ENCODE assay signal across 8 cellular contexts in the genomic region with DNA sequence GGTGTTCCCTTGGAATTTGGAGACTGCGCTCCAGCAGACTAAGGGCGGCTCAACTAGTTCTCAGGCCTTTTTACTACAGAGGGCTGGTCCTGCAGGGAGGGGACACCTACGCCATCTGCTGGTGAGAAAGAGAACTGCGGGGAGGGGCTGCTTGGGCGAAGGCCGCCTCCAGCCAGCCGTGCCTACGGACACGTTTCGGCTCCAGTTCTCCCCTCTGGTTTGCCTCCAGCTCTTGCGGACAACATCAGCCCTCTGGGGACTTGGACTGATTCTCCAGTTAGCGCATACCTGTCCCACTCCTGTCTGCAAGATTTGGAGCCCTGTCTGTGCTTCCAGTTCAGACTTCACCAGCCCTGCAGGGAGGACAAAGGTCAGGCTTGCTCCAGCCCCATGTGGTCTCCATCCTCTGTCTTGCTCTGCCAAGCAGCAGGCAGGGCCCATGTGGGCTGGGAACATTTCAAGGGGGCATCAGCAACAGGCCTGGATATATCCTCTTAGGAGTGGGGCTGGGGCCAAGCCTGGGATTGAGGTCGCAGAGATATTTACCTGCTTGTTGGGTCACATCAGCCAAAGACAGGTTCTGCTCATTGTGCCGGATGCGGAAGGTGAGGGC. TPM values are rescaled to one million over a fixed set of nuclear protein-coding genes. Genes with fewer than 3 reads are reported as not detected.
A peak's percentile ranks its signal among the peaks of the same experiment; 100 is the strongest.
DNase-seq lines count a peak whose midpoint lies in the region; ATAC-seq and TF ChIP-seq lines count a peak whose summit lies in the region.

No MANE protein-coding gene starts in this region.

- intact Hi-C loops in thyroid gland (cut with DNase I): loop anchor here (5.0 kb wide), 2 partner anchors 142 to 242 kb away; no protein-coding TSS in a partner anchor

- H3K27ac ChIP-seq in thyroid gland: no peak overlapping the region

- 24 to 32% methylated on average over 11 to 15 of the region's 15 CpGs for WGBS in thyroid gland, 2 donors

- no peak overlapping the region for H3K4me3 ChIP-seq in thyroid gland (replicated peaks in 1 of 3)

- H3K27me3 ChIP-seq in thyroid gland: no peaks in the 10 kb centered on the region

- peak in 1 of 2 donors; percentile 6 for TF ChIP-seq POLR2A in thyroid gland (IDR thresholded peaks at IDR 0.05)

- H3K36me3 ChIP-seq in thyroid gland: no peaks in the 10 kb centered on the region

- TF ChIP-seq CTCF in omental fat pad (IDR thresholded peaks at IDR 0.05): peak in 2 of 3 donors; percentile 71 to 97
- peak; percentile 89 to 100 (median 98) for TF ChIP-seq CTCF in thyroid gland (IDR thresholded peaks at IDR 0.05)

- H3K4me1 ChIP-seq in thyroid gland: peaks cover 4 to 10% of the 10 kb centered on the region in 2 donors

- peak; percentile 75 for DNase-seq in COLO668 (lab: John Stamatoyannopoulos, UW; ENCODE audit: unreplicated experiment)
- DNase-seq in LoVo (ENCODE audit: low spot score): peak; percentile 78
- peak; percentile 44 for DNase-seq in SHP77 treated with DMSO at 0.1 percent for 48 hours (lab: John Stamatoyannopoulos, UW)
- peak; percentile 77 for DNase-seq in activated T-helper 9 cell treated with anti-CD3 and anti-CD28 coated beads, Interleukin-2, amount 50 U/mL, for 16 hours (ENCODE audit: low read depth)
- peak; percentile 60 for DNase-seq in foreskin melanocyte
- peak; percentile 95 for DNase-seq in omental fat pad (ENCODE audit: low spot score)
- peak; percentile 86 to 88 for DNase-seq in thyroid gland

- peak; percentile 52 for ATAC-seq in GM21447 (IDR thresholded peaks at IDR 0.05; ENCODE audit: unreplicated experiment)
- peak; percentile 71 for ATAC-seq in omental fat pad (ENCODE audit: low FRiP score)

- no peaks in the 10 kb centered on the region for H3K9me3 ChIP-seq in thyroid gland

RNA-seq across cellular contexts. Expression of a gene that starts 10.3 kb away (rescaled TPM):
- total RNA-seq in omental fat pad (1 to 10 TPM in 1 of 4 donors, under 1 TPM in 1, not detected in 2; 0.12 to 1.0 TPM), thyroid gland (1 to 10 TPM in 3 of 4 donors, not detected in 1; 1.9 to 4.6 (median 4.4) TPM)

RNA-seq across cellular contexts. Expression of a gene that starts 19.7 kb away (rescaled TPM):
- total RNA-seq in omental fat pad (10 to 100 TPM; 27.5 to 56.6 (median 46.8) TPM), thyroid gland (100 to 1,000 TPM in 3 of 4 donors, 10 to 100 TPM in 1; 79.0 to 127 (median 116) TPM)

RNA-seq across cellular contexts. Expression of a gene that starts 33.7 kb away (rescaled TPM):
- total RNA-seq in omental fat pad: not detected
- not detected for total RNA-seq in thyroid gland

RNA-seq across cellular contexts. Expression of a gene that starts 45.1 kb away (rescaled TPM):
- total RNA-seq in omental fat pad (10 to 100 TPM; 26.9 to 74.0 (median 50.3) TPM), thyroid gland (10 to 100 TPM; 21.0 to 72.4 (median 34.8) TPM)

RNA-seq across cellular contexts. Expression of a gene that starts 45.8 kb away (rescaled TPM):
- total RNA-seq in omental fat pad: not detected
- not detected for total RNA-seq in thyroid gland

Comparison
In these comparisons a context has a peak if more than half of its experiments do, and no peak if none do; other contexts are left out.
1. DNase-seq: peak in every context shown above with its lines; median percentile 95 in omental fat pad; 87 in thyroid gland; 78 in LoVo; 77 in activated T-helper 9 cell treated with anti-CD3 and anti-CD28 coated beads, Interleukin-2, amount 50 U/mL, for 16 hours; 75 in COLO668; 60 in foreskin melanocyte; 44 in SHP77 treated with DMSO at 0.1 percent for 48 hours.